In the genomic region with DNA sequence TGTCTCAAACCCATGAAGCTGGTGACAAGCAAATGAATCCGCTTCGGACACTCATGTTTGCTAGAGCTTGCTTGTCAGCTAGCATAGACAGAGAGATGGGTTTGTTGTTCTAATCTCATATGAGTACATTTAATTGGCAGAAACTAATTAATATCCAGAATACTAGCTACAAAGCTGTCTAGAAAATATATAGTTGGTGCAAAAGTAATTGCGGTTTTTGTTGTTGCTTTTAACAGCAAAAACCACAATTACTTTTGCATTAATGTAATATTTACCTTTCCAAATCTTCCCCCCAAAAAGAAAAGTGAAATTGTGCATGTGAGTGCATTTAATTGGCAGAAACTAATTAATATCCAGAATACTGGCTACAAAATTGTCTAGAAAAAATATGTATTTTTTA, we compare ENCODE assay signal across 2 cellular contexts.
TF ChIP-seq lines count a peak whose summit lies in the region.

No MANE protein-coding gene starts in this region.

TF ChIP-seq in HepG2, 621 proteins besides CTCF, POLR2A, EP300 and RAD21:
- TF ChIP-seq, protein P1, sequence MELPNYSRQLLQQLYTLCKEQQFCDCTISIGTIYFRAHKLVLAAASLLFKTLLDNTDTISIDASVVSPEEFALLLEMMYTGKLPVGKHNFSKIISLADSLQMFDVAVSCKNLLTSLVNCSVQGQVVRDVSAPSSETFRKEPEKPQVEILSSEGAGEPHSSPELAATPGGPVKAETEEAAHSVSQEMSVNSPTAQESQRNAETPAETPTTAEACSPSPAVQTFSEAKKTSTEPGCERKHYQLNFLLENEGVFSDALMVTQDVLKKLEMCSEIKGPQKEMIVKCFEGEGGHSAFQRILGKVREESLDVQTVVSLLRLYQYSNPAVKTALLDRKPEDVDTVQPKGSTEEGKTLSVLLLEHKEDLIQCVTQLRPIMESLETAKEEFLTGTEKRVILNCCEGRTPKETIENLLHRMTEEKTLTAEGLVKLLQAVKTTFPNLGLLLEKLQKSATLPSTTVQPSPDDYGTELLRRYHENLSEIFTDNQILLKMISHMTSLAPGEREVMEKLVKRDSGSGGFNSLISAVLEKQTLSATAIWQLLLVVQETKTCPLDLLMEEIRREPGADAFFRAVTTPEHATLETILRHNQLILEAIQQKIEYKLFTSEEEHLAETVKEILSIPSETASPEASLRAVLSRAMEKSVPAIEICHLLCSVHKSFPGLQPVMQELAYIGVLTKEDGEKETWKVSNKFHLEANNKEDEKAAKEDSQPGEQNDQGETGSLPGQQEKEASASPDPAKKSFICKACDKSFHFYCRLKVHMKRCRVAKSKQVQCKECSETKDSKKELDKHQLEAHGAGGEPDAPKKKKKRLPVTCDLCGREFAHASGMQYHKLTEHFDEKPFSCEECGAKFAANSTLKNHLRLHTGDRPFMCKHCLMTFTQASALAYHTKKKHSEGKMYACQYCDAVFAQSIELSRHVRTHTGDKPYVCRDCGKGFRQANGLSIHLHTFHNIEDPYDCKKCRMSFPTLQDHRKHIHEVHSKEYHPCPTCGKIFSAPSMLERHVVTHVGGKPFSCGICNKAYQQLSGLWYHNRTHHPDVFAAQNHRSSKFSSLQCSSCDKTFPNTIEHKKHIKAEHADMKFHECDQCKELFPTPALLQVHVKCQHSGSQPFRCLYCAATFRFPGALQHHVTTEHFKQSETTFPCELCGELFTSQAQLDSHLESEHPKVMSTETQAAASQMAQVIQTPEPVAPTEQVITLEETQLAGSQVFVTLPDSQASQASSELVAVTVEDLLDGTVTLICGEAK (IDR thresholded peaks at IDR 0.05) = peak; percentile 86
- TF ChIP-seq, protein P1 (CRISPR knock-in tag; IDR thresholded peaks at IDR 0.05) = no peak
- TF ChIP-seq ZSCAN25 (CRISPR knock-in tag; IDR thresholded peaks at IDR 0.05) = no peak
- no peak for TF ChIP-seq SOX5 (CRISPR knock-in tag; IDR thresholded peaks at IDR 0.05; ENCODE audit: borderline replicate concordance)

TF ChIP-seq in neural cell, 6 proteins besides CTCF, POLR2A, EP300 and RAD21 (continued from another document):
- TF ChIP-seq, protein P2, sequence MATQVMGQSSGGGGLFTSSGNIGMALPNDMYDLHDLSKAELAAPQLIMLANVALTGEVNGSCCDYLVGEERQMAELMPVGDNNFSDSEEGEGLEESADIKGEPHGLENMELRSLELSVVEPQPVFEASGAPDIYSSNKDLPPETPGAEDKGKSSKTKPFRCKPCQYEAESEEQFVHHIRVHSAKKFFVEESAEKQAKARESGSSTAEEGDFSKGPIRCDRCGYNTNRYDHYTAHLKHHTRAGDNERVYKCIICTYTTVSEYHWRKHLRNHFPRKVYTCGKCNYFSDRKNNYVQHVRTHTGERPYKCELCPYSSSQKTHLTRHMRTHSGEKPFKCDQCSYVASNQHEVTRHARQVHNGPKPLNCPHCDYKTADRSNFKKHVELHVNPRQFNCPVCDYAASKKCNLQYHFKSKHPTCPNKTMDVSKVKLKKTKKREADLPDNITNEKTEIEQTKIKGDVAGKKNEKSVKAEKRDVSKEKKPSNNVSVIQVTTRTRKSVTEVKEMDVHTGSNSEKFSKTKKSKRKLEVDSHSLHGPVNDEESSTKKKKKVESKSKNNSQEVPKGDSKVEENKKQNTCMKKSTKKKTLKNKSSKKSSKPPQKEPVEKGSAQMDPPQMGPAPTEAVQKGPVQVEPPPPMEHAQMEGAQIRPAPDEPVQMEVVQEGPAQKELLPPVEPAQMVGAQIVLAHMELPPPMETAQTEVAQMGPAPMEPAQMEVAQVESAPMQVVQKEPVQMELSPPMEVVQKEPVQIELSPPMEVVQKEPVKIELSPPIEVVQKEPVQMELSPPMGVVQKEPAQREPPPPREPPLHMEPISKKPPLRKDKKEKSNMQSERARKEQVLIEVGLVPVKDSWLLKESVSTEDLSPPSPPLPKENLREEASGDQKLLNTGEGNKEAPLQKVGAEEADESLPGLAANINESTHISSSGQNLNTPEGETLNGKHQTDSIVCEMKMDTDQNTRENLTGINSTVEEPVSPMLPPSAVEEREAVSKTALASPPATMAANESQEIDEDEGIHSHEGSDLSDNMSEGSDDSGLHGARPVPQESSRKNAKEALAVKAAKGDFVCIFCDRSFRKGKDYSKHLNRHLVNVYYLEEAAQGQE (IDR thresholded peaks at IDR 0.05; ENCODE audit: borderline replicate concordance) = no peak
- TF ChIP-seq POLR2AphosphoS5 (IDR thresholded peaks at IDR 0.05) = no peak
